ENCODE assay signal across 28 cellular contexts in genomic region chr1:158077366-158078256, GRCh38.
DNase-seq lines count a peak whose midpoint lies in the region; ATAC-seq, FAIRE-seq and TF ChIP-seq lines count a peak whose summit lies in the region.
"Had no signal": no experiment of that assay in that cellular context is flagged by ENCODE, and none has a peak within 500 bp of the region (broad histone marks: within the 10 kb centered on the region; RNA-seq: fewer than 3 reads in every experiment).

No MANE protein-coding gene starts in this region.

- H3K27me3 ChIP-seq in H1 (replicated peaks in 1 of 4; ENCODE audit: control insufficient read depth in 3 of 4, extremely low read depth in 1 of 4, insufficient read depth in 3 of 4, low read length in 3 of 4) (no peaks in the 10 kb centered on the region), neural progenitor cell (no peaks in the 10 kb centered on the region)
- H3K27me3 ChIP-seq: BE2C, SJSA1, tibial nerve had no signal

- no peak overlapping the region for H3K23ac ChIP-seq in H1 (ENCODE audit: insufficient read length)

- H3K4me3 Mint-ChIP-seq in neural progenitor cell = no peak overlapping the region
- H3K4me3 Mint-ChIP-seq: activated CD4-positive, alpha-beta memory T cell treated with anti-CD3 and anti-CD28 coated beads, Interleukin-2, amount 10 ng/mL, durations not matched to agents 7 days and 5 days; activated naive CD8-positive, alpha-beta T cell; activated T-helper 17 cell treated with anti-CD3 and anti-CD28 coated beads, Interleukin-2, amount 50 U/mL, for 72 hours; T-cell had no signal

- H3K4me3 ChIP-seq in H1 (ENCODE audit: extremely low read depth in 1 of 4, insufficient read depth in 2 of 4, low read depth in 3 of 4, low read length in 4 of 4) (no peak overlapping the region), neural progenitor cell (no peak overlapping the region)
- H3K4me3 ChIP-seq: HAP-1, SJSA1, tibial nerve had no signal

- H2BK12ac ChIP-seq in H1 (ENCODE audit: low read depth, low read length) = peak overlapping the region; percentile 19; the same call in 1 of the 2 replicates

- intact Hi-C loops in posterior vena cava (cut with DNase I) = no loop called here

- TF ChIP-seq RAD21 in H1 (IDR thresholded peaks at IDR 0.05 in 1 of 2, conservative IDR thresholded peaks at IDR 0.05 in 1 of 2; ENCODE audit: low read depth in 2 of 2, low read length in 2 of 2) = no peak

- H3K27me3 Mint-ChIP-seq in neural progenitor cell (ENCODE audit: insufficient read depth, low read depth) = no peaks in the 10 kb centered on the region
- H3K27me3 Mint-ChIP-seq: activated CD4-positive, alpha-beta memory T cell treated with anti-CD3 and anti-CD28 coated beads, Interleukin-2, amount 10 ng/mL, durations not matched to agents 7 days and 5 days; activated naive CD8-positive, alpha-beta T cell had no signal

- POLR2A ChIA-PET in H1 (lab: Charles Lee; ENCODE audit: partially characterized antibody) = interaction anchor here (0.9 to 2.0 kb wide), 10 partner anchors 10 to 108 kb away, joined by 3 to 6 read pairs (median 4); partner anchors contain the start of gene KIRREL1

- peak overlapping the region; percentile 71 for H2BK5ac ChIP-seq in H1 (ENCODE audit: low read depth, low read length)

- WGBS in H1 (ENCODE audit: extremely low coverage in 1 of 2, insufficient coverage in 1 of 2, insufficient read length in 1 of 2, insufficient replicate concordance in 2 of 2, low coverage in 1 of 2, low lambda C conversion rate in 2 of 2, missing lambda C conversion rate in 1 of 2), 2 experiments = 79% methylated on average over 22 of the region's 22 CpGs; no CpG with 5 or more reads in 1 of the 2 experiments

- H3K4me2 ChIP-seq in H1 (ENCODE audit: insufficient read depth in 1 of 2, low read depth in 2 of 2, low read length in 2 of 2) = no peak overlapping the region
- H3K4me2 ChIP-seq in neural progenitor cell = peak overlapping the region; percentile 38

- H3K79me1 ChIP-seq in H1 (ENCODE audit: low read depth, low read length) = no peaks in the 10 kb centered on the region; the same call in 1 of the 2 replicates

- no peak overlapping the region for H3K56ac ChIP-seq in H1 (replicated peaks; ENCODE audit: insufficient read length, low read depth, low read length)

- no peak for TF ChIP-seq EP300 in H1 (IDR thresholded peaks at IDR 0.05; ENCODE audit: borderline replicate concordance in 1 of 2, low read depth in 2 of 2, low read length in 2 of 2)

- H3K27ac ChIP-seq in H1 (ENCODE audit: low read depth, low read length) = no peak overlapping the region
- peak overlapping the region; percentile 70 for H3K27ac ChIP-seq in neural progenitor cell
- H3K27ac ChIP-seq: SJSA1 had no signal

- 0 out of 2 replicates have a peak overlapping the region, but pooled peaks have one; percentile 92 for H2BK20ac ChIP-seq in H1 (ENCODE audit: low read length)

- H4K91ac ChIP-seq in H1 (replicated peaks; ENCODE audit: insufficient read length, low read length) = peak overlapping the region; percentile 82

- H2AK5ac ChIP-seq in H1 (ENCODE audit: low read depth, low read length) = no peak overlapping the region

- H3K4me1 ChIP-seq in H1 (replicated peaks in 1 of 4; ENCODE audit: control insufficient read depth in 3 of 4, insufficient read depth in 4 of 4, low read length in 3 of 4) (peaks cover 0 to 28% (median 18%) of the 10 kb centered on the region in 4 experiments; a peak in 6 of 7 replicates), neural progenitor cell (peaks cover 52% of the 10 kb centered on the region)
- H3K4me1 ChIP-seq: BE2C, SJSA1 had no signal

- DNase-seq in COR-L47 (lab: John Stamatoyannopoulos, UW) (peak; percentile 43), NCI-H2227 (lab: John Stamatoyannopoulos, UW; ENCODE audit: unreplicated experiment) (peak; percentile 60), H1 (ENCODE audit: low read depth in 1 of 2, low spot score in 2 of 2) (no peak), neural progenitor cell (ENCODE audit: low spot score) (no peak), NCI-H146 treated with DMSO at 0.1 percent for 48 hours (lab: John Stamatoyannopoulos, UW; ENCODE audit: unreplicated experiment) (no peak), CD1c-positive myeloid dendritic cell (ENCODE audit: extremely low spot score) (no peak), posterior vena cava (ENCODE audit: low spot score) (no peak)
- DNase-seq: ACHN; activated CD4-positive, alpha-beta memory T cell treated with anti-CD3 and anti-CD28 coated beads, Interleukin-2, amount 10 ng/mL, durations not matched to agents 7 days and 5 days; aorta; BE2C; central memory CD4-positive, alpha-beta T cell; dermis blood vessel endothelial cell; DMS53; Karpas-422; NCI-H187; NCI-H226; small intestine; stimulated activated CD4-positive, alpha-beta T cell treated with anti-CD3 and anti-CD28 coated beads, Interleukin-2, amount 100 ng/mL, for 24 hours; T-cell had no signal

- no peak overlapping the region for H4K8ac ChIP-seq in H1 (ENCODE audit: extremely low read depth, insufficient read depth, low read length)

- H2AFZ ChIP-seq in H1 (ENCODE audit: low read length) (no peak overlapping the region), neural progenitor cell (replicated peaks) (no peak overlapping the region)

- H3K79me2 ChIP-seq in H1 (ENCODE audit: control insufficient read depth in 1 of 2, insufficient read depth in 2 of 2, low read length in 2 of 2) (no peaks in the 10 kb centered on the region), neural progenitor cell (ENCODE audit: low read depth) (peaks cover 44% of the 10 kb centered on the region)

- H3K23me2 ChIP-seq in H1 (ENCODE audit: low read depth, low read length) = no peaks in the 10 kb centered on the region; the same call in 1 of the 2 replicates

- ATAC-seq in GM21360 (IDR thresholded peaks at IDR 0.05; ENCODE audit: unreplicated experiment) = no peak
- ATAC-seq: activated CD4-positive, CD25-positive, alpha-beta regulatory T cell treated with anti-CD3 and anti-CD28 coated beads, Interleukin-2, amount 50 U/mL, for 24 hours; activated T-helper 17 cell treated with anti-CD3 and anti-CD28 coated beads, Interleukin-2, amount 50 U/mL, for 72 hours; T-cell had no signal

- H3K14ac ChIP-seq in H1 (ENCODE audit: insufficient read length) = no peak overlapping the region

- peaks cover 29% of the 10 kb centered on the region for H3F3A ChIP-seq in neural progenitor cell (ENCODE audit: low read depth)

- H3K36me3 ChIP-seq in H1 (ENCODE audit: control insufficient read depth in 2 of 4, insufficient read depth in 4 of 4, low read length in 3 of 4) = peaks cover 0 to 16% (median 3%) of the 10 kb centered on the region in 4 experiments; a peak in 2 of 8 replicates
- no peaks in the 10 kb centered on the region for H3K36me3 ChIP-seq in neural progenitor cell
- H3K36me3 ChIP-seq: BE2C had no signal

- H3K4me1 Mint-ChIP-seq in neural progenitor cell = peaks cover 54% of the 10 kb centered on the region
- H3K4me1 Mint-ChIP-seq: activated CD4-positive, alpha-beta memory T cell treated with anti-CD3 and anti-CD28 coated beads, Interleukin-2, amount 10 ng/mL, durations not matched to agents 7 days and 5 days; activated T-helper 17 cell treated with anti-CD3 and anti-CD28 coated beads, Interleukin-2, amount 50 U/mL, for 72 hours; T-cell had no signal

- H3K27ac Mint-ChIP-seq in neural progenitor cell = peak overlapping the region; percentile 91
- H3K27ac Mint-ChIP-seq: activated CD4-positive, alpha-beta memory T cell treated with anti-CD3 and anti-CD28 coated beads, Interleukin-2, amount 10 ng/mL, durations not matched to agents 7 days and 5 days; activated naive CD8-positive, alpha-beta T cell; activated T-helper 17 cell treated with anti-CD3 and anti-CD28 coated beads, Interleukin-2, amount 50 U/mL, for 72 hours; T-cell had no signal

- CTCF ChIA-PET in H1 (lab: Charles Lee; ENCODE audit: partially characterized antibody) = interaction anchor here (0.6 to 6.7 kb wide), 25 partner anchors 9 to 113 kb away, joined by 3 to 97 read pairs (median 4); partner anchors contain the start of gene KIRREL1

- no peak overlapping the region for H2BK120ac ChIP-seq in H1 (replicated peaks; ENCODE audit: low read depth, low read length)

- H3K9me3 Mint-ChIP-seq in neural progenitor cell = no peaks in the 10 kb centered on the region
- H3K9me3 Mint-ChIP-seq: activated CD4-positive, alpha-beta memory T cell treated with anti-CD3 and anti-CD28 coated beads, Interleukin-2, amount 10 ng/mL, durations not matched to agents 7 days and 5 days; activated T-helper 17 cell treated with anti-CD3 and anti-CD28 coated beads, Interleukin-2, amount 50 U/mL, for 72 hours; T-cell had no signal

- no peak for FAIRE-seq in H1 (lab: Jason Lieb, UNC)
- FAIRE-seq: G401.6, small intestine had no signal

- no peak overlapping the region for H3K9ac ChIP-seq in H1 (replicated peaks in 1 of 4; ENCODE audit: extremely low read depth in 1 of 4, low read depth in 3 of 4, low read length in 3 of 4)
- peak overlapping the region; percentile 42 for H3K9ac ChIP-seq in neural progenitor cell

- H3K9me3 ChIP-seq in H1 (ENCODE audit: insufficient read depth in 2 of 2, low read depth in 1 of 2, low read length in 1 of 2) = no peaks in the 10 kb centered on the region
- H3K9me3 ChIP-seq in neural progenitor cell (ENCODE audit: low read depth) = no peaks in the 10 kb centered on the region
- H3K9me3 ChIP-seq: BE2C, HAP-1, SJSA1, tibial nerve had no signal

- H3K36me3 Mint-ChIP-seq in neural progenitor cell = peaks cover 31% of the 10 kb centered on the region
- H3K36me3 Mint-ChIP-seq: activated naive CD8-positive, alpha-beta T cell; T-cell had no signal

- no peak for TF ChIP-seq CTCF in H1 (IDR thresholded peaks at IDR 0.05; ENCODE audit: control extremely low read depth in 1 of 3, insufficient read depth in 1 of 3, low read depth in 1 of 3, low read length in 3 of 3)
- no peak for TF ChIP-seq CTCF in neural progenitor cell (IDR thresholded peaks at IDR 0.05)

- no peak for TF ChIP-seq POLR2A in H1 (IDR thresholded peaks at IDR 0.05; ENCODE audit: control extremely low read depth in 1 of 2, low read depth in 2 of 2, low read length in 2 of 2)

- H4K20me1 ChIP-seq in H1 (replicated peaks in 1 of 2; ENCODE audit: control insufficient read depth in 1 of 2, insufficient read depth in 2 of 2, low read length in 2 of 2) = no peaks in the 10 kb centered on the region
- peaks cover 57% of the 10 kb centered on the region for H4K20me1 ChIP-seq in neural progenitor cell (ENCODE audit: low read depth)

- H3K4ac ChIP-seq in H1 (replicated peaks; ENCODE audit: insufficient read length, low read depth, low read length) = peak overlapping the region; percentile 29

- no peak overlapping the region for H4K5ac ChIP-seq in H1 (ENCODE audit: insufficient read length, low read depth, low read length)

- peak overlapping the region; percentile 90 for H2BK15ac ChIP-seq in H1 (ENCODE audit: low read length)

- H3K18ac ChIP-seq in H1 (ENCODE audit: extremely low read depth, low read length) = peak overlapping the region; percentile 60

TF ChIP-seq in H1, 55 proteins besides CTCF, POLR2A, EP300 and RAD21 (continues in another document):
- no peak for TF ChIP-seq NANOG (IDR thresholded peaks at IDR 0.05; ENCODE audit: insufficient read depth, low read depth, low read length, poor library complexity, severe bottlenecking)

Comparison
In these comparisons a context has a peak if more than half of its experiments do, and no peak if none do; other contexts are left out.
1. DNase-seq: peak in COR-L47 (single experiment) and NCI-H2227 (single experiment); none in H1 (0 of 2), neural progenitor cell (single experiment), NCI-H146 treated with DMSO at 0.1 percent for 48 hours (single experiment), CD1c-positive myeloid dendritic cell (single experiment) and posterior vena cava (single experiment).